In genomic region chr15:76954744-76955143, GRCh38 we compare ENCODE assay signal across 1 cellular context.
TF ChIP-seq lines count a peak whose summit lies in the region.

No MANE protein-coding gene starts in this region.

TF ChIP-seq in HEK293, 187 proteins besides CTCF, POLR2A, EP300 and RAD21 (continued from another document):
- TF ChIP-seq ZBTB26 (tag by site-specific recombination; optimal IDR thresholded peaks at IDR 0.05) (no peak), RBAK (tag by site-specific recombination; IDR thresholded peaks at IDR 0.05) (no peak), ZBTB8A (tag by site-specific recombination; IDR thresholded peaks at IDR 0.05) (0 out of 2 replicates have a peak, but pooled peaks have one; percentile 18), GLI2 (tag by site-specific recombination; IDR thresholded peaks at IDR 0.05; ENCODE audit: borderline replicate concordance, low read depth) (0 out of 2 replicates have a peak, but pooled peaks have one; percentile 48), ZNF664 (tag by site-specific recombination; IDR thresholded peaks at IDR 0.05) (no peak; the same call in 1 of the 2 replicates), ZBTB44 (tag by site-specific recombination; IDR thresholded peaks at IDR 0.05) (peak; percentile 52), ZNF398 (tag by site-specific recombination; IDR thresholded peaks at IDR 0.05) (0 out of 2 replicates have a peak, but pooled peaks have one; percentile 15), KLF8 (tag by site-specific recombination; IDR thresholded peaks at IDR 0.05) (0 out of 2 replicates have a peak, but pooled peaks have one; percentile 10), ZFHX2 (tag by site-specific recombination; conservative IDR thresholded peaks at IDR 0.05) (no peak), ZNF239 (tag by site-specific recombination; IDR thresholded peaks at IDR 0.05) (no peak), ZNF529 (tag by site-specific recombination; IDR thresholded peaks at IDR 0.05; ENCODE audit: insufficient replicate concordance) (no peak), ZBTB7A (tag by site-specific recombination; IDR thresholded peaks at IDR 0.05; ENCODE audit: low read depth) (no peak), ZNF837 (tag by site-specific recombination; IDR thresholded peaks at IDR 0.05) (no peak), ZNF24 (tag by site-specific recombination; IDR thresholded peaks at IDR 0.05) (peak; percentile 90), GFI1B (tag by site-specific recombination; IDR thresholded peaks at IDR 0.05) (peak; percentile 78; the same call in 1 of the 2 replicates), ZNF19 (tag by site-specific recombination; IDR thresholded peaks at IDR 0.05; ENCODE audit: low read depth) (no peak), HOXA7 (CRISPR knock-in tag; IDR thresholded peaks at IDR 0.05; ENCODE audit: borderline replicate concordance) (no peak), BCL11A (tag by site-specific recombination; IDR thresholded peaks at IDR 0.05; ENCODE audit: low read depth) (peak; percentile 87; the same call in 1 of the 2 replicates), ZNF341 (tag by site-specific recombination; IDR thresholded peaks at IDR 0.05; ENCODE audit: low read depth) (no peak), ATF2 (tag by site-specific recombination; IDR thresholded peaks at IDR 0.05; ENCODE audit: low read depth) (peak; percentile 92), MZF1 (tag by site-specific recombination; IDR thresholded peaks at IDR 0.05; ENCODE audit: borderline replicate concordance) (no peak), ZNF184 (tag by site-specific recombination; IDR thresholded peaks at IDR 0.05) (peak; percentile 73; the same call in 1 of the 2 replicates), ZNF433 (tag by site-specific recombination; IDR thresholded peaks at IDR 0.05; ENCODE audit: low read depth) (no peak), ZNF76 (tag by site-specific recombination; IDR thresholded peaks at IDR 0.05; ENCODE audit: borderline replicate concordance, low read depth) (peak; percentile 44; the same call in 1 of the 2 replicates), ZNF214 (tag by site-specific recombination; IDR thresholded peaks at IDR 0.05; ENCODE audit: borderline replicate concordance) (no peak), BCL6B (tag by site-specific recombination; IDR thresholded peaks at IDR 0.05) (no peak), ZNF2 (tag by site-specific recombination; IDR thresholded peaks at IDR 0.05) (0 out of 2 replicates have a peak, but pooled peaks have one; percentile 47), PRDM1 (tag by site-specific recombination; IDR thresholded peaks at IDR 0.05) (no peak), ZNF16 (tag by site-specific recombination; IDR thresholded peaks at IDR 0.05; ENCODE audit: low read depth) (no peak), ZNF629 (tag by site-specific recombination; IDR thresholded peaks at IDR 0.05) (peak; percentile 93), ZNF140 (tag by site-specific recombination; IDR thresholded peaks at IDR 0.05) (no peak), PRDM10 (tag by site-specific recombination; IDR thresholded peaks at IDR 0.05) (peak; percentile 88), ZNF660 (tag by site-specific recombination; IDR thresholded peaks at IDR 0.05) (peak; percentile 68), ZNF792 (tag by site-specific recombination; IDR thresholded peaks at IDR 0.05) (no peak), KLF17 (tag by site-specific recombination; IDR thresholded peaks at IDR 0.05) (0 out of 2 replicates have a peak, but pooled peaks have one; percentile 28), OVOL3 (tag by site-specific recombination; IDR thresholded peaks at IDR 0.05) (peak; percentile 73; the same call in 1 of the 2 replicates), ZNF626 (tag by site-specific recombination; IDR thresholded peaks at IDR 0.05) (no peak)
- TF ChIP-seq, protein P1, sequence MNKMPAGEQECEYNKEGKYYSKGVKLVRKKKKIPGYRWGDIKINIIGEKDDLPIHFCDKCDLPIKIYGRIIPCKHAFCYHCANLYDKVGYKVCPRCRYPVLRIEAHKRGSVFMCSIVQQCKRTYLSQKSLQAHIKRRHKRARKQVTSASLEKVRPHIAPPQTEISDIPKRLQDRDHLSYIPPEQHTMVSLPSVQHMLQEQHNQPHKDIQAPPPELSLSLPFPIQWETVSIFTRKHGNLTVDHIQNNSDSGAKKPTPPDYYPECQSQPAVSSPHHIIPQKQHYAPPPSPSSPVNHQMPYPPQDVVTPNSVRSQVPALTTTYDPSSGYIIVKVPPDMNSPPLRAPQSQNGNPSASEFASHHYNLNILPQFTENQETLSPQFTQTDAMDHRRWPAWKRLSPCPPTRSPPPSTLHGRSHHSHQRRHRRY (tag by site-specific recombination; IDR thresholded peaks at IDR 0.05): no peak
